Comparison of ENCODE assay signal across 24 cellular contexts in the genomic region with DNA sequence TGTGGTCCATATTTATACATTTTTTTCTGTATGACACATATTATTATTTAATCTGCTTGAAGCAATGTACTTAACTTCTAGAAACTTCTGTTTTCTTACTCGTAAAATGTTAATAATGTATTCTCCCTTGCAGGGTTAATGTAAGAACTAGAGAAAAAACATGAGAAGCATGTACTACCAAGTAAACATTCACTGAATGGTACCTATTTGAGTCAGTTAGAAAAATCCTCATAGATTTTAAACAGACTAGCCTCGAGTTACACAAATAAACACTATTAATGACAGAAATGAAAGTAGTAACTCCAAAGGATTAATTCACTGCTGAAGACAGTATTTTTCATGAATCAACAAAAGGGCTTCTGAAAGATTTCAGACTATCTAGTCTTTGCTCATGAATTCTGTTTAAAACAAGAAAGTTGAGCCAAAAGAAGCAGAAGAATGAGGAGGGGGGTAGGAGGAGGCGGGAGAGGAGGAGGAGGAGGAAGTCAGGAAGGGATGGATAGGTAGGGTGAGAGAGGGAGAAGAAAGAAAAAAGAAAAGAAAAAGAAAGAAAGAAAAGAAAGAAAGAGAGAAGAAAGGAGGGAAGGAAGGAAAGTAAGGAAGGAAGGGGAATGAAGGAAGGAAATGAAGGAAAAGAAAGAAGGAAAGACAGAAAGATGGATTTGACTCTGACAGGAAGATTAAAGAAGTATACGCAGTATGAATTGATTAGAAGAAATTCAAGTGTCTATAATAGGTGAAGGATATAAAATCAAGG.
"Had no signal": no experiment of that assay in that cellular context is flagged by ENCODE, and none has a peak within 500 bp of the region (broad histone marks: within the 10 kb centered on the region; RNA-seq: fewer than 3 reads in every experiment).

No MANE protein-coding gene starts in this region.

- FAIRE-seq: endometrium, frontal cortex, pancreas had no signal

- H3K9me3 ChIP-seq: ascending aorta, colonic mucosa, left ventricle myocardium inferior, spleen, uterus had no signal

- H3K27ac ChIP-seq: cardiac muscle cell, colonic mucosa, left ventricle myocardium inferior, pancreas, spleen, uterus had no signal

- H3K4me1 ChIP-seq: colonic mucosa, left ventricle myocardium inferior, pancreas, spleen, uterus had no signal

- ATAC-seq: activated CD4-positive, CD25-positive, alpha-beta regulatory T cell treated with anti-CD3 and anti-CD28 coated beads, Interleukin-2, amount 50 U/mL, for 24 hours; pancreas; right cardiac atrium had no signal

- H3K27me3 ChIP-seq: ascending aorta, cardiac muscle cell, colonic mucosa, pancreas, spleen, uterus had no signal

- H3K36me3 ChIP-seq: ascending aorta, cardiac muscle cell, colonic mucosa, left ventricle myocardium inferior, pancreas, spleen, uterus had no signal

- DNase-seq: activated CD4-positive, alpha-beta T cell treated with anti-CD3 and anti-CD28 coated beads for 48 hours; activated CD4-positive, alpha-beta T cell treated with anti-CD3 and anti-CD28 coated beads, Interleukin-2, amount 50 U/mL, for 48 hours; activated CD8-positive, alpha-beta memory T cell treated with anti-CD3 and anti-CD28 coated beads for 24 hours; activated effector memory CD4-positive, alpha-beta T cell treated with Interleukin-2 at 50 U/mL for 16 hours; activated naive CD4-positive, alpha-beta T cell treated with Interleukin-2 at 50 U/mL for 16 hours; activated naive CD8-positive, alpha-beta T cell treated with anti-CD3 and anti-CD28 coated beads, Interleukin-2, amount 10 ng/mL, durations not matched to agents 7 days and 5 days; cerebellar nuclear complex; colonic mucosa; effector CD8-positive, alpha-beta T cell; islet precursor cell; left ventricle myocardium inferior; pancreas; right cardiac atrium; spleen; stimulated activated CD4-positive, alpha-beta T cell treated with anti-CD3 and anti-CD28 coated beads, Interleukin-2, amount 100 ng/mL, for 48 hours; stimulated activated naive CD4-positive, alpha-beta T cell treated with Interleukin-2 at 50 U/mL for 16 hours; trophoblast cell; uterus had no signal

- H3K4me3 ChIP-seq: ascending aorta, cardiac muscle cell, colonic mucosa, left ventricle myocardium inferior, lung, pancreas, spleen, uterus had no signal
